ENCODE assay signal across 8 cellular contexts in genomic region chr17:76266244-76266938, GRCh38. TPM values are rescaled to one million over a fixed set of nuclear protein-coding genes. Genes with fewer than 3 reads are reported as not detected.
A peak's percentile ranks its signal among the peaks of the same experiment; 100 is the strongest.
DNase-seq lines count a peak whose midpoint lies in the region; ATAC-seq lines count a peak whose summit lies in the region.

No MANE protein-coding gene starts in this region.

- H3K27ac Mint-ChIP-seq in activated naive CD8-positive, alpha-beta T cell treated with anti-CD3 and anti-CD28 coated beads for 36 hours = peak overlapping the region; percentile 100
- H3K27ac Mint-ChIP-seq in immature natural killer cell = peak overlapping the region; percentile 86 to 94 (median 88)

- no peaks in the 10 kb centered on the region for H3K9me3 ChIP-seq in BLaER1 treated with 17β-estradiol and CSF1 and Interleukin-3, amounts not matched to agents 10 nM and 100 nM (replicated peaks in 1 of 11)
- no peaks in the 10 kb centered on the region for H3K9me3 ChIP-seq in HUES48 (ENCODE audit: control insufficient read depth, insufficient read depth, low read length)

- no peak for DNase-seq in activated naive CD8-positive, alpha-beta T cell treated with anti-CD3 and anti-CD28 coated beads for 36 hours
- no peak for DNase-seq in immature natural killer cell
- DNase-seq in stimulated activated naive CD8-positive, alpha-beta T cell treated with anti-CD3 and anti-CD28 coated beads, Interleukin-15, Interleukin-2, amounts not matched to agents 100 U/mL and 50 U/mL, for 24 hours = peak; percentile 38
- DNase-seq in NCI-H345 treated with DMSO at 0.1 percent for 48 hours (lab: John Stamatoyannopoulos, UW; ENCODE audit: unreplicated experiment) = no peak
- no peak for DNase-seq in activated gamma-delta T cell (lab: John Stamatoyannopoulos, UW)

- peaks cover 57% of the 10 kb centered on the region for H3K4me1 Mint-ChIP-seq in activated naive CD8-positive, alpha-beta T cell treated with anti-CD3 and anti-CD28 coated beads for 36 hours
- peaks cover 78% of the 10 kb centered on the region in 2 donors for H3K4me1 Mint-ChIP-seq in immature natural killer cell

- H3K27me3 Mint-ChIP-seq in activated naive CD8-positive, alpha-beta T cell treated with anti-CD3 and anti-CD28 coated beads for 36 hours = peaks cover 5% of the 10 kb centered on the region
- peaks cover 24 to 43% (median 40%) of the 10 kb centered on the region in 3 donors for H3K27me3 Mint-ChIP-seq in immature natural killer cell (ENCODE audit: low read depth in 3 of 3)

- H3K4me2 ChIP-seq in BLaER1 treated with 17β-estradiol and CSF1 and Interleukin-3, amounts not matched to agents 10 nM and 100 nM = peak overlapping the region; percentile 91 to 100 (median 98)

- peaks cover 21 to 45% (median 36%) of the 10 kb centered on the region in 11 experiments; a peak in 21 of 22 replicates for H3K36me3 ChIP-seq in BLaER1 treated with 17β-estradiol and CSF1 and Interleukin-3, amounts not matched to agents 10 nM and 100 nM
- 0 out of 2 replicates have a peak, but pooled peaks cover 3% of the 10 kb centered on the region for H3K36me3 ChIP-seq in HUES48 (ENCODE audit: control insufficient read depth, insufficient read depth, low read length)

- H4K20me1 ChIP-seq in BLaER1 treated with 17β-estradiol and CSF1 and Interleukin-3, amounts not matched to agents 10 nM and 100 nM = peaks cover 0 to 32% (median 11%) of the 10 kb centered on the region in 11 experiments; a peak in 12 of 22 replicates

- ATAC-seq in stimulated activated naive CD8-positive, alpha-beta T cell treated with anti-CD3 and anti-CD28 coated beads, Interleukin-15, Interleukin-2, amounts not matched to agents 100 U/mL and 50 U/mL, for 24 hours = no peak
- no peak for ATAC-seq in HG03280 (IDR thresholded peaks at IDR 0.05; ENCODE audit: unreplicated experiment)

- no peaks in the 10 kb centered on the region for H3K27me3 ChIP-seq in BLaER1 treated with 17β-estradiol and CSF1 and Interleukin-3, amounts not matched to agents 10 nM and 100 nM
- no peaks in the 10 kb centered on the region for H3K27me3 ChIP-seq in HUES48 (ENCODE audit: control insufficient read depth, insufficient read depth, low read length)

- peaks cover 48% of the 10 kb centered on the region for H3K36me3 Mint-ChIP-seq in activated naive CD8-positive, alpha-beta T cell treated with anti-CD3 and anti-CD28 coated beads for 36 hours
- H3K36me3 Mint-ChIP-seq in immature natural killer cell = no peaks in the 10 kb centered on the region

- H3K4me1 ChIP-seq in BLaER1 treated with 17β-estradiol and CSF1 and Interleukin-3, amounts not matched to agents 10 nM and 100 nM = peaks cover 74 to 81% (median 78%) of the 10 kb centered on the region in 10 experiments
- H3K4me1 ChIP-seq in HUES48 (ENCODE audit: control insufficient read depth, insufficient read depth, low read length) = peaks cover 32% of the 10 kb centered on the region

- peak overlapping the region; percentile 88 to 99 (median 98) for H3K27ac ChIP-seq in BLaER1 treated with 17β-estradiol and CSF1 and Interleukin-3, amounts not matched to agents 10 nM and 100 nM
- peak overlapping the region; percentile 81 for H3K27ac ChIP-seq in HUES48 (ENCODE audit: low read depth, low read length)

- peak overlapping the region; percentile 84 to 97 (median 94) for H3K4me3 ChIP-seq in BLaER1 treated with 17β-estradiol and CSF1 and Interleukin-3, amounts not matched to agents 10 nM and 100 nM
- peak overlapping the region; percentile 84 for H3K4me3 ChIP-seq in HUES48 (ENCODE audit: low read depth, low read length)

- H3K9me3 Mint-ChIP-seq in activated naive CD8-positive, alpha-beta T cell treated with anti-CD3 and anti-CD28 coated beads for 36 hours = no peaks in the 10 kb centered on the region
- H3K9me3 Mint-ChIP-seq in immature natural killer cell = no peaks in the 10 kb centered on the region

- H3K4me3 Mint-ChIP-seq in activated naive CD8-positive, alpha-beta T cell treated with anti-CD3 and anti-CD28 coated beads for 36 hours = peak overlapping the region; percentile 95
- H3K4me3 Mint-ChIP-seq in immature natural killer cell = peak overlapping the region; percentile 87 to 90 (median 89)

- peak overlapping the region; percentile 95 to 100 (median 99) for H3K9ac ChIP-seq in BLaER1 treated with 17β-estradiol and CSF1 and Interleukin-3, amounts not matched to agents 10 nM and 100 nM
- H3K9ac ChIP-seq in HUES48 (ENCODE audit: low read depth, low read length) = peak overlapping the region; percentile 48; the same call in 1 of the 2 replicates

RNA-seq across cellular contexts. Expression of gene UBALD2, which starts 1.2 kb away (rescaled TPM):
- total RNA-seq in activated naive CD8-positive, alpha-beta T cell treated with anti-CD3 and anti-CD28 coated beads for 36 hours = 100 to 1,000 TPM; 262 to 268 TPM
- polyA plus RNA-seq in immature natural killer cell = 1 to 10 TPM; 1.5 to 4.5 (median 3.9) TPM

RNA-seq across cellular contexts. Expression of gene RNF157, which starts 26.1 kb away (rescaled TPM):
- total RNA-seq in activated naive CD8-positive, alpha-beta T cell treated with anti-CD3 and anti-CD28 coated beads for 36 hours = 10 to 100 TPM; 30.4 to 34.7 TPM
- 1 to 10 TPM in 2 of 3 donors, under 1 TPM in 1; 0.69 to 3.0 (median 1.2) TPM for polyA plus RNA-seq in immature natural killer cell

RNA-seq across cellular contexts. Expression of gene QRICH2, which starts 41.7 kb away (rescaled TPM):
- total RNA-seq in activated naive CD8-positive, alpha-beta T cell treated with anti-CD3 and anti-CD28 coated beads for 36 hours = 1 to 10 TPM in 1 of 2 experiments, under 1 TPM in 1; 0.87 to 1.6 TPM
- under 1 TPM in 1 of 3 donors, not detected in 2; 0.28 TPM for polyA plus RNA-seq in immature natural killer cell
